In genomic region chr16:1127971-1128715, GRCh38 we compare ENCODE assay signal across 32 cellular contexts. TPM values are rescaled to one million over a fixed set of nuclear protein-coding genes. Genes with fewer than 3 reads are reported as not detected.
"Had no signal": no experiment of that assay in that cellular context is flagged by ENCODE, and none has a peak within 500 bp of the region (broad histone marks: within the 10 kb centered on the region; RNA-seq: fewer than 3 reads in every experiment).

No MANE protein-coding gene starts in this region.

- ATAC-seq: gastrocnemius medialis, heart right ventricle, left cardiac atrium, left lung, left ventricle myocardium superior, lower lobe of right lung, mucosa of descending colon had no signal

- H3K36me3 ChIP-seq: colonic mucosa, esophagus squamous epithelium, gastrocnemius medialis, heart right ventricle, left lung, lower lobe of right lung had no signal

- H3K27me3 ChIP-seq: colonic mucosa, dorsolateral prefrontal cortex had no signal

- H3K9me3 ChIP-seq: colonic mucosa, esophagus squamous epithelium, gastrocnemius medialis, heart right ventricle, left lung, lower lobe of right lung, mucosa of descending colon had no signal

- DNase-seq: colonic mucosa; dermis blood vessel endothelial cell; dorsolateral prefrontal cortex; effector CD4-positive, alpha-beta T cell; effector memory CD4-positive, alpha-beta T cell; esophagus squamous epithelium; foreskin fibroblast; foreskin melanocyte; gastrocnemius medialis; glutamatergic neuron; head of caudate nucleus; heart right ventricle; hippocampal formation; left cardiac atrium; left lung; left ventricle myocardium superior; lower lobe of right lung; mesenchymal stem cell; mucosa of descending colon; naive B cell had no signal

- H3K4me1 ChIP-seq: colonic mucosa, gastrocnemius medialis, heart right ventricle, left lung, lower lobe of right lung had no signal

- H3K27ac ChIP-seq: colonic mucosa, dorsolateral prefrontal cortex, esophagus squamous epithelium, gastrocnemius medialis, heart right ventricle, left lung, lower lobe of right lung had no signal

- FAIRE-seq: endothelial cell of umbilical vein, islet of Langerhans, keratinocyte had no signal

- H3K4me3 ChIP-seq: colonic mucosa, dorsolateral prefrontal cortex, esophagus squamous epithelium, gastrocnemius medialis, heart right ventricle, left lung, lower lobe of right lung, mucosa of descending colon had no signal

RNA-seq across cellular contexts. Expression of gene CACNA1H, which starts 24.8 kb away (rescaled TPM):
- total RNA-seq: endothelial cell of umbilical vein had no signal
- polyA plus RNA-seq: keratinocyte had no signal

RNA-seq across cellular contexts. Expression of gene C1QTNF8, which starts 32.1 kb away (rescaled TPM):
- total RNA-seq: colonic mucosa, dermis blood vessel endothelial cell, endothelial cell of umbilical vein, epithelial cell of proximal tubule, esophagus squamous epithelium, gastrocnemius medialis, glomerular endothelial cell, kidney epithelial cell, left cardiac atrium, left lung, left ventricle myocardium superior, lower leg skin, lower lobe of right lung, lung microvascular endothelial cell, mesenteric fat pad, mesothelial cell of epicardium, mucosa of descending colon, myocyte had no signal
- polyA plus RNA-seq: endothelial cell of umbilical vein, esophagus, heart right ventricle, keratinocyte had no signal

RNA-seq across cellular contexts. Expression of gene SSTR5, which starts 55.6 kb away (rescaled TPM):
- total RNA-seq: epithelial cell of proximal tubule, esophagus squamous epithelium, glomerular endothelial cell, kidney epithelial cell, left lung, lower lobe of right lung, mesenteric fat pad, mesothelial cell of epicardium, mucosa of descending colon had no signal
- polyA plus RNA-seq: keratinocyte had no signal
